Comparison of ENCODE assay signal across 9 cellular contexts in the genomic region with DNA sequence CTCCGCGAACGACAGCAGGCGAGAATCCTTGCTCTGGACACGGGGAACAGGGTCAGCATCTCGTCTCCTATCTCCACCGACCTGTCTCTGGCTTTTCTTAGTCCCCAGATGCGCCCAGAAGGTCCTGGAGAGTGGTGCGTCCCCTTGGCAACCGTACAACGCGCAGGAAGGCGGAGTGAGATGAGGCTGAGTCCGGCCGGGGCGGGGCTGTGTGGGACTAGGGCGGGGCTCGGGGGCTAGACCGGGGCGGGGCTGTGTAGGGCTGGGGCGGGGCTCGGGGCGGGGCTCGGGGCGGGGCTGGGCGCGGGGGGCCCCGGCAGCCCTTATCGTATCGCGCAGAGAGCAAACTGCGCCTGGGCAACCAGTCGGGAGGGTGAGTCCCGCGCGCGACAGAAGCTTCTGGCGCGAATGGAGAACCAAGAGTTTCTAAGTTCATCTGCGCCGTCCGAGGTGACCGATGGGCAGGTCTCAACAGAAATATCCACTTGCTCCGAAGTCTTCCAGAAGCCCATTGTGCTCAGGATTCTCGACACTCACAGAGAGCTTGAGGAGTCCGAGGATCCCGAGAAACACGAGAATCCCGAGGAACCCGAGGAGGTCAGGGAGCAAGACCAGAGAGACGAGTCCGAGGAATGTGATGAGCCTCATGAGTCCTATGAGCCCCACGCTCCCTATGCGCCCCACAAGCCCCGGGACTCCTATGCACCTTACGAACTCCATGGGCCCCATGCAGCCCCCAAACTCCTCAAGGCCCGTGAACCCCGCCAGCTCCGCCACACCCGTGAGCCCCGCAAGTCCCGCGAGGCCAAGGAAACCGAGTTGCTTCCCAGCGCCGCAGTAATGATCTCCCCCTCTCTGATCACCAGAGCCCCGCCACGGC. TPM values are rescaled to one million over a fixed set of nuclear protein-coding genes. Genes with fewer than 3 reads are reported as not detected.
DNase-seq lines count a peak whose midpoint lies in the region; ATAC-seq and TF ChIP-seq lines count a peak whose summit lies in the region.
"Had no signal": no experiment of that assay in that cellular context is flagged by ENCODE, and none has a peak within 500 bp of the region (broad histone marks: within the 10 kb centered on the region; RNA-seq: fewer than 3 reads in every experiment).

No MANE protein-coding gene starts in this region.

- no peak overlapping the region for H3K27ac Mint-ChIP-seq in stimulated activated naive CD8-positive, alpha-beta T cell treated with anti-CD3 and anti-CD28 coated beads, Interleukin-15, amount 100 ng/mL, for 72 hours

- H3K14ac ChIP-seq in neuronal stem cell (ENCODE audit: low read length): no peak overlapping the region

- H3K27ac ChIP-seq in gastroesophageal sphincter: peak overlapping the region in 2 of 4 donors; percentile 4 to 32
- H3K27ac ChIP-seq in neuronal stem cell (replicated peaks; ENCODE audit: low read length): no peak overlapping the region

- H2BK5ac ChIP-seq in neuronal stem cell (ENCODE audit: low read length): no peak overlapping the region

- no peaks in the 10 kb centered on the region for H3K9me3 Mint-ChIP-seq in stimulated activated naive CD8-positive, alpha-beta T cell treated with anti-CD3 and anti-CD28 coated beads, Interleukin-15, amount 100 ng/mL, for 72 hours
- H3K9me3 Mint-ChIP-seq: brain had no signal

- peak; percentile 98 for DNase-seq in D341Med (ENCODE audit: low spot score)
- peak; percentile 63 for DNase-seq in HuH-7 (ENCODE audit: low spot score)
- DNase-seq in SHP77 (lab: John Stamatoyannopoulos, UW): peak; percentile 76 to 88
- peak; percentile 61 for DNase-seq in activated gamma-delta T cell (lab: John Stamatoyannopoulos, UW)
- peak; percentile 82 for DNase-seq in neuronal stem cell (ENCODE audit: low spot score)
- peak; percentile 72 to 77 for DNase-seq in stimulated activated naive CD8-positive, alpha-beta T cell treated with anti-CD3 and anti-CD28 coated beads, Interleukin-15, amount 100 ng/mL, for 72 hours

- H3K9ac ChIP-seq in neuronal stem cell (ENCODE audit: low read depth, low read length, poor library complexity): no peak overlapping the region

- TF ChIP-seq EP300 in gastroesophageal sphincter (IDR thresholded peaks at IDR 0.05): no peak

- no peaks in the 10 kb centered on the region for H3K4me1 Mint-ChIP-seq in stimulated activated naive CD8-positive, alpha-beta T cell treated with anti-CD3 and anti-CD28 coated beads, Interleukin-15, amount 100 ng/mL, for 72 hours

- H3K4ac ChIP-seq in neuronal stem cell (ENCODE audit: low read length): no peak overlapping the region

- H2BK12ac ChIP-seq in neuronal stem cell (ENCODE audit: low read length): no peak overlapping the region

- H3K36me3 ChIP-seq in gastroesophageal sphincter: no peaks in the 10 kb centered on the region
- no peaks in the 10 kb centered on the region for H3K36me3 ChIP-seq in neuronal stem cell (replicated peaks in 1 of 2; ENCODE audit: control insufficient read depth in 2 of 2, insufficient read depth in 2 of 2, low read length in 2 of 2)

- no peak overlapping the region for H2BK15ac ChIP-seq in neuronal stem cell (ENCODE audit: low read length)

- no peak overlapping the region for H4K91ac ChIP-seq in neuronal stem cell (ENCODE audit: low read depth, low read length, poor library complexity)

- H3K23ac ChIP-seq in neuronal stem cell (ENCODE audit: low read depth, low read length, poor library complexity): no peak overlapping the region

- H3K9me3 ChIP-seq in gastroesophageal sphincter (no peaks in the 10 kb centered on the region), neuronal stem cell (replicated peaks in 1 of 2; ENCODE audit: control insufficient read depth in 2 of 2, insufficient read depth in 1 of 2, low read depth in 1 of 2, low read length in 2 of 2) (peaks cover 0 to 3% of the 10 kb centered on the region in 2 donors)

- no peak for TF ChIP-seq CTCF in gastroesophageal sphincter (IDR thresholded peaks at IDR 0.05)

- H3K18ac ChIP-seq in neuronal stem cell (ENCODE audit: low read length): peak overlapping the region; percentile 91

- H4K8ac ChIP-seq in neuronal stem cell (ENCODE audit: low read depth, low read length): no peak overlapping the region

- H3K4me3 ChIP-seq in gastroesophageal sphincter (peak overlapping the region; percentile 47 to 64), neuronal stem cell (ENCODE audit: low read length in 2 of 2) (peak overlapping the region; percentile 63 to 81)

- peak overlapping the region; percentile 95 for H2AFZ ChIP-seq in neuronal stem cell (ENCODE audit: low read length)

- H3K79me1 ChIP-seq in neuronal stem cell (ENCODE audit: low read depth, low read length): no peaks in the 10 kb centered on the region

- H3K27me3 Mint-ChIP-seq in stimulated activated naive CD8-positive, alpha-beta T cell treated with anti-CD3 and anti-CD28 coated beads, Interleukin-15, amount 100 ng/mL, for 72 hours: peaks cover 7% of the 10 kb centered on the region

- ATAC-seq in GM21528 (IDR thresholded peaks at IDR 0.05; ENCODE audit: low FRiP score, unreplicated experiment) (peak; percentile 87), gastroesophageal sphincter (peak; percentile 96)
- peak; percentile 98 for ATAC-seq in stimulated activated naive CD8-positive, alpha-beta T cell treated with anti-CD3 and anti-CD28 coated beads, Interleukin-15, amount 100 ng/mL, for 72 hours

- H2BK120ac ChIP-seq in neuronal stem cell (ENCODE audit: low read depth, low read length): no peak overlapping the region

- H2AK5ac ChIP-seq in neuronal stem cell (ENCODE audit: low read depth, low read length): no peak overlapping the region

- peak overlapping the region; percentile 79 for H3K4me2 ChIP-seq in neuronal stem cell (ENCODE audit: insufficient read depth, low read length, poor library complexity, severe bottlenecking)

- H3K4me1 ChIP-seq in gastroesophageal sphincter (peaks cover 0 to 21% (median 0%) of the 10 kb centered on the region in 3 donors), neuronal stem cell (ENCODE audit: control insufficient read depth in 2 of 2, insufficient read depth in 1 of 2, low read depth in 1 of 2, low read length in 2 of 2) (peaks cover 3 to 4% of the 10 kb centered on the region in 2 donors)

- H3K27me3 ChIP-seq in gastroesophageal sphincter (peaks cover 21% of the 10 kb centered on the region), neuronal stem cell (ENCODE audit: control insufficient read depth in 3 of 3, insufficient read depth in 3 of 3, low read depth in 1 of 3, low read length in 3 of 3) (peaks cover 0 to 48% (median 15%) of the 10 kb centered on the region in 3 experiments)

- WGBS in gastroesophageal sphincter (ENCODE audit: low coverage in 1 of 2), 2 donors: 0 to 1% methylated on average over 9 to 14 of the region's 68 CpGs
- WGBS in neuronal stem cell (ENCODE audit: extremely low coverage in 2 of 2, insufficient read length in 2 of 2, insufficient replicate concordance in 1 of 2), 2 donors: no CpG with 5 or more reads among the region's 68 CpGs

- peak in 1 of 2 donors; percentile 17 for TF ChIP-seq POLR2A in gastroesophageal sphincter (IDR thresholded peaks at IDR 0.05)

- peak overlapping the region; percentile 70 to 76 for H3K4me3 Mint-ChIP-seq in stimulated activated naive CD8-positive, alpha-beta T cell treated with anti-CD3 and anti-CD28 coated beads, Interleukin-15, amount 100 ng/mL, for 72 hours

RNA-seq across cellular contexts. Expression of gene ARL9, which starts 24.9 kb away (rescaled TPM):
- total RNA-seq in gastroesophageal sphincter: under 1 TPM in 1 of 4 donors, not detected in 3; 0.54 TPM
- 3.3 TPM for polyA plus RNA-seq in neuronal stem cell (2013, experiment 1 of 2)
- 3.5 TPM for polyA plus RNA-seq in neuronal stem cell (2013, experiment 2 of 2)
